Comparison of ENCODE assay signal across 9 cellular contexts in genomic region chr15:100131321-100132224, GRCh38.
DNase-seq lines count a peak whose midpoint lies in the region; ATAC-seq and TF ChIP-seq lines count a peak whose summit lies in the region.
"Had no signal": no experiment of that assay in that cellular context is flagged by ENCODE, and none has a peak within 500 bp of the region (broad histone marks: within the 10 kb centered on the region; RNA-seq: fewer than 3 reads in every experiment).

No MANE protein-coding gene starts in this region.

- ATAC-seq in HG03159 (IDR thresholded peaks at IDR 0.05; ENCODE audit: unreplicated experiment), result no peak
- no peak for ATAC-seq in GM19324 (IDR thresholded peaks at IDR 0.05; ENCODE audit: low FRiP score, unreplicated experiment)
- ATAC-seq in HG02588 (IDR thresholded peaks at IDR 0.05; ENCODE audit: unreplicated experiment), result no peak
- ATAC-seq: HCT116 had no signal

- WGBS in esophagus squamous epithelium, 2 donors, result 77 to 83% methylated on average over 10 to 16 of the region's 25 CpGs
- 62 to 76% methylated on average over 25 of the region's 25 CpGs for WGBS in sigmoid colon, 2 donors

- H3K27ac ChIP-seq in esophagus squamous epithelium (peak overlapping the region in 1 of 4 donors; percentile 21), sigmoid colon (peak overlapping the region in 1 of 4 donors; percentile 17)

- H3K27me3 ChIP-seq in GM06990 (replicated peaks; ENCODE audit: control insufficient read depth, insufficient read depth, low read length) (peaks cover 2% of the 10 kb centered on the region), esophagus squamous epithelium (no peaks in the 10 kb centered on the region), sigmoid colon (no peaks in the 10 kb centered on the region)

- H3K4me1 ChIP-seq in esophagus squamous epithelium, result no peaks in the 10 kb centered on the region
- H3K4me1 ChIP-seq in sigmoid colon, result peaks cover 0 to 3% (median 1%) of the 10 kb centered on the region in 4 donors

- TF ChIP-seq POLR2A in esophagus squamous epithelium (IDR thresholded peaks at IDR 0.05) (no peak), sigmoid colon (IDR thresholded peaks at IDR 0.05) (no peak)

- TF ChIP-seq CTCF in GM06990 (IDR thresholded peaks at IDR 0.05; ENCODE audit: insufficient read depth, low read length, poor library complexity, severe bottlenecking), result peak; percentile 53
- TF ChIP-seq CTCF in esophagus squamous epithelium (IDR thresholded peaks at IDR 0.05), result peak in 3 of 6 experiments; percentile 12 to 26 (median 12)
- TF ChIP-seq CTCF in sigmoid colon (IDR thresholded peaks at IDR 0.05), result peak in 2 of 4 experiments; percentile 20 to 32

- no peak for TF ChIP-seq EP300 in sigmoid colon (IDR thresholded peaks at IDR 0.05)

- H3K4me3 ChIP-seq in GM06990 (replicated peaks; ENCODE audit: low read depth, low read length), result peak overlapping the region; percentile 37
- peak overlapping the region in 3 of 4 donors; percentile 16 to 35 (median 27) for H3K4me3 ChIP-seq in esophagus squamous epithelium
- H3K4me3 ChIP-seq in sigmoid colon, result peak overlapping the region in 3 of 4 donors; percentile 18 to 25 (median 19)

- DNase-seq in GM06990 (ENCODE audit: extremely low read depth, insufficient read length), result peak; percentile 31
- peak; percentile 61 for DNase-seq in SW480 (ENCODE audit: low spot score)
- DNase-seq in esophagus squamous epithelium (lab: John Stamatoyannopoulos, UW), result no peak
- no peak for DNase-seq in sigmoid colon
- DNase-seq in DMS114 treated with DMSO at 0.1 percent for 48 hours (lab: John Stamatoyannopoulos, UW; ENCODE audit: unreplicated experiment), result no peak

- intact Hi-C loops in esophagus squamous epithelium (cut with DNase I) (no loop called here), sigmoid colon (cut with DNase I) (loop anchor here (5.0 kb wide), 1 partner anchor 204 kb away; no protein-coding TSS in a partner anchor)

- H3K36me3 ChIP-seq in GM06990 (ENCODE audit: control insufficient read depth, insufficient read depth, low read length) (no peaks in the 10 kb centered on the region), esophagus squamous epithelium (no peaks in the 10 kb centered on the region), sigmoid colon (no peaks in the 10 kb centered on the region)

- H3K9me3 ChIP-seq in esophagus squamous epithelium (no peaks in the 10 kb centered on the region), sigmoid colon (no peaks in the 10 kb centered on the region)

Comparison
In these comparisons a context has a peak if more than half of its experiments do, and no peak if none do; other contexts are left out.
1. DNase-seq: peak in GM06990 (single experiment) and SW480 (single experiment); none in esophagus squamous epithelium (single experiment), sigmoid colon (single experiment) and DMS114 treated with DMSO at 0.1 percent for 48 hours (single experiment).
2. Peak in every context shown above with its lines, with median percentiles within 50 percentile points of each other: H3K4me3 ChIP-seq.